In the genomic region with DNA sequence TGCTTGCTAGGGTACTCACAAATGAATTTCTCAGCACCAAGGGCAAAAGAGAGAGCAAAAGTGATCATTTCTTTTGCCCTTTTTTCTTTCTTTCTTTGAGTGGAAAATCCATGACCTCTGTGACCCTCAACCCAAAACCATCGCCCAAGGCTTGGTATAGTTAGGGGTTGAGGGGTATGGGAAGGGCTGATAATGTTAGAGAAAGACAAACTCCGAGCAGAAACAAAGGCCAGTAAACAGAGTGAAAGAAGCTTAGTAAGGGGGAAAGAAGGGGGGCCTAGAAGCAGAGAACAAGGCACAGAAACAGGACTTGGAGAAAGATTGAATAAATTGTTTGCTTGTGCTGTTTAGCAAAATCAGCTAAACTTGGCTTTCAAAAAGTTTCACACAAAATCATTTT, we compare ENCODE assay signal across 20 cellular contexts.
"Had no signal": no experiment of that assay in that cellular context is flagged by ENCODE, and none has a peak within 500 bp of the region (broad histone marks: within the 10 kb centered on the region; RNA-seq: fewer than 3 reads in every experiment).

No MANE protein-coding gene starts in this region.

- H3K27ac Mint-ChIP-seq: activated CD4-positive, alpha-beta memory T cell treated with anti-CD3 and anti-CD28 coated beads for 36 hours; activated CD8-positive, alpha-beta memory T cell treated with anti-CD3 and anti-CD28 coated beads, Interleukin-2, amount 10 ng/mL, durations not matched to agents 7 days and 5 days; activated naive CD8-positive, alpha-beta T cell treated with anti-CD3 and anti-CD28 coated beads for 36 hours; natural killer cell treated with Interleukin-12 subunit alpha and Interleukin-12 subunit beta and Interleukin-15 and Interleukin-18, amount 100 ng/mL, for 72 hours; stimulated activated effector memory CD8-positive, alpha-beta T cell treated with anti-CD3 and anti-CD28 coated beads, Interleukin-12 subunit alpha, Interleukin-12 subunit beta, amount 100 ng/mL, for 72 hours; T-helper 2 cell treated with Interferon-gamma antibody and Interleukin-4, amounts not matched to agents 5 μg/mL and 100 μg/mL, for 36 hours had no signal

- H3K9me3 Mint-ChIP-seq: activated CD4-positive, alpha-beta memory T cell treated with anti-CD3 and anti-CD28 coated beads for 36 hours; activated naive CD8-positive, alpha-beta T cell treated with anti-CD3 and anti-CD28 coated beads for 36 hours; T-helper 2 cell treated with Interferon-gamma antibody and Interleukin-4, amounts not matched to agents 5 μg/mL and 100 μg/mL, for 36 hours had no signal

- H3K9me3 ChIP-seq: body of pancreas, gastrocnemius medialis, heart left ventricle, pancreas, right lobe of liver, SK-N-SH, stomach, testis had no signal

- H3K27me3 ChIP-seq: body of pancreas, gastrocnemius medialis, heart left ventricle, pancreas, right lobe of liver, stomach, testis had no signal

- DNase-seq: activated CD4-positive, alpha-beta memory T cell treated with anti-CD3 and anti-CD28 coated beads for 36 hours; activated CD8-positive, alpha-beta memory T cell treated with anti-CD3 and anti-CD28 coated beads, Interleukin-2, amount 10 ng/mL, durations not matched to agents 7 days and 5 days; activated naive CD8-positive, alpha-beta T cell treated with anti-CD3 and anti-CD28 coated beads for 36 hours; amniotic stem cell; body of pancreas; central memory CD4-positive, alpha-beta T cell; gastrocnemius medialis; heart left ventricle; left ventricle myocardium superior; mesenchymal stem cell; pancreas; right lobe of liver; SK-N-SH; small intestine; stimulated activated CD4-positive, alpha-beta T cell treated with anti-CD3 and anti-CD28 coated beads, Interleukin-4, amount 100 ng/mL, for 1 hour; stomach; testis had no signal

- H3K9me2 ChIP-seq: SK-N-SH had no signal

- H3K36me3 ChIP-seq: gastrocnemius medialis, heart left ventricle, pancreas, right lobe of liver, stomach had no signal

- H3K4me1 Mint-ChIP-seq: activated CD8-positive, alpha-beta memory T cell treated with anti-CD3 and anti-CD28 coated beads, Interleukin-2, amount 10 ng/mL, durations not matched to agents 7 days and 5 days; activated naive CD8-positive, alpha-beta T cell treated with anti-CD3 and anti-CD28 coated beads for 36 hours; stimulated activated effector memory CD8-positive, alpha-beta T cell treated with anti-CD3 and anti-CD28 coated beads, Interleukin-12 subunit alpha, Interleukin-12 subunit beta, amount 100 ng/mL, for 72 hours had no signal

- H3K4me3 ChIP-seq: body of pancreas, gastrocnemius medialis, heart left ventricle, pancreas, right lobe of liver, stomach, testis had no signal

- H3K4me2 ChIP-seq: SK-N-SH had no signal

- H3K4me3 Mint-ChIP-seq: activated CD4-positive, alpha-beta memory T cell treated with anti-CD3 and anti-CD28 coated beads for 36 hours; activated CD8-positive, alpha-beta memory T cell treated with anti-CD3 and anti-CD28 coated beads, Interleukin-2, amount 10 ng/mL, durations not matched to agents 7 days and 5 days; activated naive CD8-positive, alpha-beta T cell treated with anti-CD3 and anti-CD28 coated beads for 36 hours; natural killer cell treated with Interleukin-12 subunit alpha and Interleukin-12 subunit beta and Interleukin-15 and Interleukin-18, amount 100 ng/mL, for 72 hours; stimulated activated effector memory CD8-positive, alpha-beta T cell treated with anti-CD3 and anti-CD28 coated beads, Interleukin-12 subunit alpha, Interleukin-12 subunit beta, amount 100 ng/mL, for 72 hours; T-helper 2 cell treated with Interferon-gamma antibody and Interleukin-4, amounts not matched to agents 5 μg/mL and 100 μg/mL, for 36 hours had no signal

- H3K4me1 ChIP-seq: body of pancreas, gastrocnemius medialis, pancreas, right lobe of liver had no signal

- ATAC-seq: activated CD8-positive, alpha-beta memory T cell treated with anti-CD3 and anti-CD28 coated beads, Interleukin-2, amount 10 ng/mL, durations not matched to agents 7 days and 5 days; body of pancreas; gastrocnemius medialis; heart left ventricle; left ventricle myocardium superior; natural killer cell treated with Interleukin-12 subunit alpha and Interleukin-12 subunit beta and Interleukin-15 and Interleukin-18, amount 100 ng/mL, for 72 hours; pancreas; right lobe of liver; stimulated activated effector memory CD8-positive, alpha-beta T cell treated with anti-CD3 and anti-CD28 coated beads, Interleukin-12 subunit alpha, Interleukin-12 subunit beta, amount 100 ng/mL, for 72 hours had no signal

- H3K27ac ChIP-seq: body of pancreas, gastrocnemius medialis, heart left ventricle, pancreas, right lobe of liver had no signal

- H3K27me3 Mint-ChIP-seq: activated CD8-positive, alpha-beta memory T cell treated with anti-CD3 and anti-CD28 coated beads, Interleukin-2, amount 10 ng/mL, durations not matched to agents 7 days and 5 days; natural killer cell treated with Interleukin-12 subunit alpha and Interleukin-12 subunit beta and Interleukin-15 and Interleukin-18, amount 100 ng/mL, for 72 hours had no signal

- H3K36me3 Mint-ChIP-seq: activated CD4-positive, alpha-beta memory T cell treated with anti-CD3 and anti-CD28 coated beads for 36 hours; activated CD8-positive, alpha-beta memory T cell treated with anti-CD3 and anti-CD28 coated beads, Interleukin-2, amount 10 ng/mL, durations not matched to agents 7 days and 5 days; activated naive CD8-positive, alpha-beta T cell treated with anti-CD3 and anti-CD28 coated beads for 36 hours; natural killer cell treated with Interleukin-12 subunit alpha and Interleukin-12 subunit beta and Interleukin-15 and Interleukin-18, amount 100 ng/mL, for 72 hours; stimulated activated effector memory CD8-positive, alpha-beta T cell treated with anti-CD3 and anti-CD28 coated beads, Interleukin-12 subunit alpha, Interleukin-12 subunit beta, amount 100 ng/mL, for 72 hours had no signal

- H3K9ac ChIP-seq: SK-N-SH had no signal
